20 cellular contexts compared by ENCODE assay signal in genomic region chr3:113678773-113679172, GRCh38.
"Had no signal": no experiment of that assay in that cellular context is flagged by ENCODE, and none has a peak within 500 bp of the region (broad histone marks: within the 10 kb centered on the region; RNA-seq: fewer than 3 reads in every experiment).

No MANE protein-coding gene starts in this region.

- H3K4me2 ChIP-seq: hepatocyte, neural progenitor cell had no signal

- H3K27ac Mint-ChIP-seq: neural progenitor cell; stimulated activated naive CD8-positive, alpha-beta T cell treated with anti-CD3 and anti-CD28 coated beads, Interleukin-15, amount 100 ng/mL, for 72 hours had no signal

- H3K27me3 Mint-ChIP-seq: naive thymus-derived CD8-positive, alpha-beta T cell; stimulated activated naive CD8-positive, alpha-beta T cell treated with anti-CD3 and anti-CD28 coated beads, Interleukin-15, amount 100 ng/mL, for 72 hours had no signal

- H3K4me1 Mint-ChIP-seq: neural progenitor cell had no signal

- H3K4me1 ChIP-seq: neural progenitor cell, right atrium auricular region, transverse colon had no signal

- H3K9ac ChIP-seq: neural progenitor cell had no signal

- H3K27me3 ChIP-seq: hepatocyte, neural progenitor cell, ovary, right atrium auricular region, transverse colon had no signal

- H3K4me3 Mint-ChIP-seq: naive thymus-derived CD8-positive, alpha-beta T cell; neural progenitor cell; stimulated activated naive CD8-positive, alpha-beta T cell treated with anti-CD3 and anti-CD28 coated beads, Interleukin-15, amount 100 ng/mL, for 72 hours had no signal

- H2AFZ ChIP-seq: hepatocyte, neural progenitor cell had no signal

- H3K36me3 ChIP-seq: neural progenitor cell, ovary, thoracic aorta had no signal

- ATAC-seq: left colon; left ventricle myocardium superior; mucosa of descending colon; naive thymus-derived CD8-positive, alpha-beta T cell; stimulated activated naive CD8-positive, alpha-beta T cell treated with anti-CD3 and anti-CD28 coated beads, Interleukin-15, amount 100 ng/mL, for 72 hours had no signal

- H3K9me3 ChIP-seq: mucosa of descending colon, ovary, right atrium auricular region, thoracic aorta, transverse colon had no signal

- H3K27ac ChIP-seq: coronary artery, hepatocyte, neural progenitor cell, ovary, right atrium auricular region, thoracic aorta, transverse colon had no signal

- DNase-seq: cerebellar nuclear complex; effector CD8-positive, alpha-beta T cell; foreskin melanocyte; head of caudate nucleus; left colon; left ventricle myocardium superior; mucosa of descending colon; naive thymus-derived CD8-positive, alpha-beta T cell; nucleus accumbens; ovary; small intestine; stimulated activated CD4-positive, alpha-beta T cell treated with anti-CD3 and anti-CD28 coated beads, Interleukin-12 subunit alpha, Interleukin-12 subunit beta, amount 100 ng/mL, for 4 hours; stimulated activated naive CD8-positive, alpha-beta T cell treated with anti-CD3 and anti-CD28 coated beads, Interleukin-15, amount 100 ng/mL, for 72 hours; transverse colon had no signal

- H3K4me3 ChIP-seq: coronary artery, hepatocyte, lung, mucosa of descending colon, neural progenitor cell, ovary, right atrium auricular region, thoracic aorta, transverse colon had no signal
